Comparison of ENCODE assay signal across 1 cellular context in the genomic region with DNA sequence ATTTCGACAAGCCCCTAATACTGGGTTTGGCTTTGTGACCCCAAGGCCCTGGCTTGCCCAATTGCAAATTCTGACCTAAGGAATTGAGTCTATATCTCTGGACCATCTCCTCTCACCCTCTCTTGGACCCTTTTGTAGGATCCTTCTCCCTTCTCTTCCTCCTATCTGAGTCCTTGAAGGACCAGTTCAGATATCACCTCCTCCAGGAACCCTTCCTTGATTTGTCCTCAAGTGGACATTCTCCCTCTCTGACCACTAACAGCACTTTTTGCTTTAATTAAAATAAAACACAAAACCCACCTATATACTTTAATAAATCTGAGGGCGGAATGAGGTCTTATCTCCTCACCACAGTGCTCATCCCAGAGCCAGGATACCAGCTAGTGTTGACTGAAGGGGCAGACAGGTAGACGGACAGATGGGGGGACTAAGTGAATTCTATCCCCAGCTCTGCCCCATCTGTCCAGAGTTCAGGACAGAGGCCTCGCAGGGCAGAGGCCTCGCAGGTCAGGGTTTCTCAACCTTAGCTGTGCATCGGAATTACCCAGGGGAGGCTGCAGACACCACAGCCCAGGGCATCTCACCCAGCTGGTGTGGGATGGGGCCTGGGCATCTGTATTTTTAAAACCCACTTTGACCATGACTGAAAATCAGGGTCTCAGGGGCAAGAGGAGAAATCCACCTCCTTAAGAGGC.
A peak's percentile ranks its signal among the peaks of the same experiment; 100 is the strongest.
TF ChIP-seq lines count a peak whose summit lies in the region.

No MANE protein-coding gene starts in this region.

TF ChIP-seq in HepG2, 621 proteins besides CTCF, POLR2A, EP300 and RAD21 (continued from another document and continues in another):
- no peak for TF ChIP-seq ZNF597 (CRISPR knock-in tag; IDR thresholded peaks at IDR 0.05)
- TF ChIP-seq, protein P1, sequence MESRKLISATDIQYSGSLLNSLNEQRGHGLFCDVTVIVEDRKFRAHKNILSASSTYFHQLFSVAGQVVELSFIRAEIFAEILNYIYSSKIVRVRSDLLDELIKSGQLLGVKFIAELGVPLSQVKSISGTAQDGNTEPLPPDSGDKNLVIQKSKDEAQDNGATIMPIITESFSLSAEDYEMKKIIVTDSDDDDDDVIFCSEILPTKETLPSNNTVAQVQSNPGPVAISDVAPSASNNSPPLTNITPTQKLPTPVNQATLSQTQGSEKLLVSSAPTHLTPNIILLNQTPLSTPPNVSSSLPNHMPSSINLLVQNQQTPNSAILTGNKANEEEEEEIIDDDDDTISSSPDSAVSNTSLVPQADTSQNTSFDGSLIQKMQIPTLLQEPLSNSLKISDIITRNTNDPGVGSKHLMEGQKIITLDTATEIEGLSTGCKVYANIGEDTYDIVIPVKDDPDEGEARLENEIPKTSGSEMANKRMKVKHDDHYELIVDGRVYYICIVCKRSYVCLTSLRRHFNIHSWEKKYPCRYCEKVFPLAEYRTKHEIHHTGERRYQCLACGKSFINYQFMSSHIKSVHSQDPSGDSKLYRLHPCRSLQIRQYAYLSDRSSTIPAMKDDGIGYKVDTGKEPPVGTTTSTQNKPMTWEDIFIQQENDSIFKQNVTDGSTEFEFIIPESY (CRISPR knock-in tag; IDR thresholded peaks at IDR 0.05): no peak
- no peak for TF ChIP-seq NFE2L2 (IDR thresholded peaks at IDR 0.05; ENCODE audit: low read length)
- no peak for TF ChIP-seq RFX5 (IDR thresholded peaks at IDR 0.05; ENCODE audit: low read depth, low read length)
- TF ChIP-seq GATA4 (IDR thresholded peaks at IDR 0.05; ENCODE audit: borderline replicate concordance, low read depth): no peak
- TF ChIP-seq PBX3 (CRISPR knock-in tag; IDR thresholded peaks at IDR 0.05; ENCODE audit: borderline replicate concordance): no peak
- TF ChIP-seq SNRNP70 (IDR thresholded peaks at IDR 0.05; ENCODE audit: low read depth, low read length): no peak
- TF ChIP-seq, protein P2, sequence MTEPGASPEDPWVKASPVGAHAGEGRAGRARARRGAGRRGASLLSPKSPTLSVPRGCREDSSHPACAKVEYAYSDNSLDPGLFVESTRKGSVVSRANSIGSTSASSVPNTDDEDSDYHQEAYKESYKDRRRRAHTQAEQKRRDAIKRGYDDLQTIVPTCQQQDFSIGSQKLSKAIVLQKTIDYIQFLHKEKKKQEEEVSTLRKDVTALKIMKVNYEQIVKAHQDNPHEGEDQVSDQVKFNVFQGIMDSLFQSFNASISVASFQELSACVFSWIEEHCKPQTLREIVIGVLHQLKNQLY (CRISPR knock-in tag; IDR thresholded peaks at IDR 0.05): no peak
- TF ChIP-seq SNAI1 (CRISPR knock-in tag; IDR thresholded peaks at IDR 0.05; ENCODE audit: borderline replicate concordance): no peak
- TF ChIP-seq, protein P3, sequence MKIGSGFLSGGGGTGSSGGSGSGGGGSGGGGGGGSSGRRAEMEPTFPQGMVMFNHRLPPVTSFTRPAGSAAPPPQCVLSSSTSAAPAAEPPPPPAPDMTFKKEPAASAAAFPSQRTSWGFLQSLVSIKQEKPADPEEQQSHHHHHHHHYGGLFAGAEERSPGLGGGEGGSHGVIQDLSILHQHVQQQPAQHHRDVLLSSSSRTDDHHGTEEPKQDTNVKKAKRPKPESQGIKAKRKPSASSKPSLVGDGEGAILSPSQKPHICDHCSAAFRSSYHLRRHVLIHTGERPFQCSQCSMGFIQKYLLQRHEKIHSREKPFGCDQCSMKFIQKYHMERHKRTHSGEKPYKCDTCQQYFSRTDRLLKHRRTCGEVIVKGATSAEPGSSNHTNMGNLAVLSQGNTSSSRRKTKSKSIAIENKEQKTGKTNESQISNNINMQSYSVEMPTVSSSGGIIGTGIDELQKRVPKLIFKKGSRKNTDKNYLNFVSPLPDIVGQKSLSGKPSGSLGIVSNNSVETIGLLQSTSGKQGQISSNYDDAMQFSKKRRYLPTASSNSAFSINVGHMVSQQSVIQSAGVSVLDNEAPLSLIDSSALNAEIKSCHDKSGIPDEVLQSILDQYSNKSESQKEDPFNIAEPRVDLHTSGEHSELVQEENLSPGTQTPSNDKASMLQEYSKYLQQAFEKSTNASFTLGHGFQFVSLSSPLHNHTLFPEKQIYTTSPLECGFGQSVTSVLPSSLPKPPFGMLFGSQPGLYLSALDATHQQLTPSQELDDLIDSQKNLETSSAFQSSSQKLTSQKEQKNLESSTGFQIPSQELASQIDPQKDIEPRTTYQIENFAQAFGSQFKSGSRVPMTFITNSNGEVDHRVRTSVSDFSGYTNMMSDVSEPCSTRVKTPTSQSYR (CRISPR knock-in tag; IDR thresholded peaks at IDR 0.05; ENCODE audit: borderline replicate concordance): no peak
- TF ChIP-seq CENPBD1 (CRISPR knock-in tag; IDR thresholded peaks at IDR 0.05; ENCODE audit: borderline replicate concordance, low read depth): no peak
- TF ChIP-seq ZNF639 (CRISPR knock-in tag; conservative IDR thresholded peaks at IDR 0.05): no peak
- no peak for TF ChIP-seq ZNF468 (CRISPR knock-in tag; IDR thresholded peaks at IDR 0.05)
- TF ChIP-seq ZBTB34 (CRISPR knock-in tag; IDR thresholded peaks at IDR 0.05): no peak
- TF ChIP-seq ZFP36 (IDR thresholded peaks at IDR 0.05; ENCODE audit: borderline replicate concordance, low read depth, low read length, partially characterized antibody): no peak
- TF ChIP-seq, protein P4, sequence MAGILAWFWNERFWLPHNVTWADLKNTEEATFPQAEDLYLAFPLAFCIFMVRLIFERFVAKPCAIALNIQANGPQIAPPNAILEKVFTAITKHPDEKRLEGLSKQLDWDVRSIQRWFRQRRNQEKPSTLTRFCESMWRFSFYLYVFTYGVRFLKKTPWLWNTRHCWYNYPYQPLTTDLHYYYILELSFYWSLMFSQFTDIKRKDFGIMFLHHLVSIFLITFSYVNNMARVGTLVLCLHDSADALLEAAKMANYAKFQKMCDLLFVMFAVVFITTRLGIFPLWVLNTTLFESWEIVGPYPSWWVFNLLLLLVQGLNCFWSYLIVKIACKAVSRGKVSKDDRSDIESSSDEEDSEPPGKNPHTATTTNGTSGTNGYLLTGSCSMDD (CRISPR knock-in tag; IDR thresholded peaks at IDR 0.05): no peak
- 0 out of 2 replicates have a peak, but pooled peaks have one; percentile 23 for TF ChIP-seq ZNF33A (CRISPR knock-in tag; IDR thresholded peaks at IDR 0.05; ENCODE audit: borderline replicate concordance)
- no peak for TF ChIP-seq ZNF543 (CRISPR knock-in tag; IDR thresholded peaks at IDR 0.05)
- TF ChIP-seq ZNF207 (IDR thresholded peaks at IDR 0.05; ENCODE audit: borderline replicate concordance): no peak
- TF ChIP-seq CAMTA2 (CRISPR knock-in tag; IDR thresholded peaks at IDR 0.05; ENCODE audit: borderline replicate concordance): no peak
- TF ChIP-seq HDAC1 (CRISPR knock-in tag; IDR thresholded peaks at IDR 0.05): no peak
- TF ChIP-seq KDM5B (CRISPR knock-in tag; IDR thresholded peaks at IDR 0.05; ENCODE audit: borderline replicate concordance): no peak
- no peak for TF ChIP-seq ZNF746 (CRISPR knock-in tag; IDR thresholded peaks at IDR 0.05)
- no peak; the same call in 1 of the 2 replicates for TF ChIP-seq SMC3 (IDR thresholded peaks at IDR 0.05; ENCODE audit: low read length)
- no peak for TF ChIP-seq MED8 (CRISPR knock-in tag; IDR thresholded peaks at IDR 0.05; ENCODE audit: insufficient replicate concordance)
- no peak for TF ChIP-seq HES4 (CRISPR knock-in tag; IDR thresholded peaks at IDR 0.05; ENCODE audit: borderline replicate concordance)
- TF ChIP-seq ZBTB21 (CRISPR knock-in tag; IDR thresholded peaks at IDR 0.05): no peak
- TF ChIP-seq SALL2 (CRISPR knock-in tag; IDR thresholded peaks at IDR 0.05): no peak
- TF ChIP-seq SPEN (CRISPR knock-in tag; IDR thresholded peaks at IDR 0.05; ENCODE audit: low read depth): no peak
- TF ChIP-seq, protein P5, sequence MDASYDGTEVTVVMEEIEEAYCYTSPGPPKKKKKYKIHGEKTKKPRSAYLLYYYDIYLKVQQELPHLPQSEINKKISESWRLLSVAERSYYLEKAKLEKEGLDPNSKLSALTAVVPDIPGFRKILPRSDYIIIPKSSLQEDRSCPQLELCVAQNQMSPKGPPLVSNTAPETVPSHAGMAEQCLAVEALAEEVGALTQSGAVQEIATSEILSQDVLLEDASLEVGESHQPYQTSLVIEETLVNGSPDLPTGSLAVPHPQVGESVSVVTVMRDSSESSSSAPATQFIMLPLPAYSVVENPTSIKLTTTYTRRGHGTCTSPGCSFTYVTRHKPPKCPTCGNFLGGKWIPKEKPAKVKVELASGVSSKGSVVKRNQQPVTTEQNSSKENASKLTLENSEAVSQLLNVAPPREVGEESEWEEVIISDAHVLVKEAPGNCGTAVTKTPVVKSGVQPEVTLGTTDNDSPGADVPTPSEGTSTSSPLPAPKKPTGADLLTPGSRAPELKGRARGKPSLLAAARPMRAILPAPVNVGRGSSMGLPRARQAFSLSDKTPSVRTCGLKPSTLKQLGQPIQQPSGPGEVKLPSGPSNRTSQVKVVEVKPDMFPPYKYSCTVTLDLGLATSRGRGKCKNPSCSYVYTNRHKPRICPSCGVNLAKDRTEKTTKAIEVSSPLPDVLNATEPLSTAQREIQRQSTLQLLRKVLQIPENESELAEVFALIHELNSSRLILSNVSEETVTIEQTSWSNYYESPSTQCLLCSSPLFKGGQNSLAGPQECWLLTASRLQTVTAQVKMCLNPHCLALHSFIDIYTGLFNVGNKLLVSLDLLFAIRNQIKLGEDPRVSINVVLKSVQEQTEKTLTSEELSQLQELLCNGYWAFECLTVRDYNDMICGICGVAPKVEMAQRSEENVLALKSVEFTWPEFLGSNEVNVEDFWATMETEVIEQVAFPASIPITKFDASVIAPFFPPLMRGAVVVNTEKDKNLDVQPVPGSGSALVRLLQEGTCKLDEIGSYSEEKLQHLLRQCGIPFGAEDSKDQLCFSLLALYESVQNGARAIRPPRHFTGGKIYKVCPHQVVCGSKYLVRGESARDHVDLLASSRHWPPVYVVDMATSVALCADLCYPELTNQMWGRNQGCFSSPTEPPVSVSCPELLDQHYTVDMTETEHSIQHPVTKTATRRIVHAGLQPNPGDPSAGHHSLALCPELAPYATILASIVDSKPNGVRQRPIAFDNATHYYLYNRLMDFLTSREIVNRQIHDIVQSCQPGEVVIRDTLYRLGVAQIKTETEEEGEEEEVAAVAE (CRISPR knock-in tag; IDR thresholded peaks at IDR 0.05; ENCODE audit: borderline replicate concordance): no peak
- TF ChIP-seq, protein P6, sequence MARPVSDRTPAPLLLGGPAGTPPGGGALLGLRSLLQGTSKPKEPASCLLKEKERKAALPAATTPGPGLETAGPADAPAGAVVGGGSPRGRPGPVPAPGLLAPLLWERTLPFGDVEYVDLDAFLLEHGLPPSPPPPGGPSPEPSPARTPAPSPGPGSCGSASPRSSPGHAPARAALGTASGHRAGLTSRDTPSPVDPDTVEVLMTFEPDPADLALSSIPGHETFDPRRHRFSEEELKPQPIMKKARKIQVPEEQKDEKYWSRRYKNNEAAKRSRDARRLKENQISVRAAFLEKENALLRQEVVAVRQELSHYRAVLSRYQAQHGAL (CRISPR knock-in tag; IDR thresholded peaks at IDR 0.05; ENCODE audit: not compliant biosample characterization): no peak
- TF ChIP-seq, protein P7, sequence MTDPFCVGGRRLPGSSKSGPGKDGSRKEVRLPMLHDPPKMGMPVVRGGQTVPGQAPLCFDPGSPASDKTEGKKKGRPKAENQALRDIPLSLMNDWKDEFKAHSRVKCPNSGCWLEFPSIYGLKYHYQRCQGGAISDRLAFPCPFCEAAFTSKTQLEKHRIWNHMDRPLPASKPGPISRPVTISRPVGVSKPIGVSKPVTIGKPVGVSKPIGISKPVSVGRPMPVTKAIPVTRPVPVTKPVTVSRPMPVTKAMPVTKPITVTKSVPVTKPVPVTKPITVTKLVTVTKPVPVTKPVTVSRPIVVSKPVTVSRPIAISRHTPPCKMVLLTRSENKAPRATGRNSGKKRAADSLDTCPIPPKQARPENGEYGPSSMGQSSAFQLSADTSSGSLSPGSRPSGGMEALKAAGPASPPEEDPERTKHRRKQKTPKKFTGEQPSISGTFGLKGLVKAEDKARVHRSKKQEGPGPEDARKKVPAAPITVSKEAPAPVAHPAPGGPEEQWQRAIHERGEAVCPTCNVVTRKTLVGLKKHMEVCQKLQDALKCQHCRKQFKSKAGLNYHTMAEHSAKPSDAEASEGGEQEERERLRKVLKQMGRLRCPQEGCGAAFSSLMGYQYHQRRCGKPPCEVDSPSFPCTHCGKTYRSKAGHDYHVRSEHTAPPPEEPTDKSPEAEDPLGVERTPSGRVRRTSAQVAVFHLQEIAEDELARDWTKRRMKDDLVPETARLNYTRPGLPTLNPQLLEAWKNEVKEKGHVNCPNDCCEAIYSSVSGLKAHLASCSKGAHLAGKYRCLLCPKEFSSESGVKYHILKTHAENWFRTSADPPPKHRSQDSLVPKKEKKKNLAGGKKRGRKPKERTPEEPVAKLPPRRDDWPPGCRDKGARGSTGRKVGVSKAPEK (CRISPR knock-in tag; IDR thresholded peaks at IDR 0.05; ENCODE audit: borderline replicate concordance): no peak
- no peak for TF ChIP-seq HDAC6 (IDR thresholded peaks at IDR 0.05; ENCODE audit: low read depth, low read length)
